19 cellular contexts compared by ENCODE assay signal in genomic region chr20:2858591-2858990, GRCh38. TPM values are rescaled to one million over a fixed set of nuclear protein-coding genes. Genes with fewer than 3 reads are reported as not detected.
"Had no signal": no experiment of that assay in that cellular context is flagged by ENCODE, and none has a peak within 500 bp of the region (broad histone marks: within the 10 kb centered on the region; RNA-seq: fewer than 3 reads in every experiment).

No MANE protein-coding gene starts in this region.

- DNase-seq: effector memory CD4-positive, alpha-beta T cell; kidney glomerular epithelial cell; naive thymus-derived CD4-positive, alpha-beta T cell; pancreas; small intestine; stimulated activated CD4-positive, alpha-beta T cell treated with anti-CD3 and anti-CD28 coated beads, Interleukin-12 subunit alpha, Interleukin-12 subunit beta, amount 100 ng/mL, for 4 hours; stimulated activated naive CD4-positive, alpha-beta T cell; stomach; transverse colon had no signal

- ATAC-seq: esophagus mucosa; naive thymus-derived CD4-positive, alpha-beta T cell had no signal

- H2AFZ ChIP-seq: hepatocyte had no signal

- H3K4me3 ChIP-seq: hepatocyte, pancreas, stomach, thoracic aorta, transverse colon had no signal

- H3K27me3 ChIP-seq: hepatocyte, pancreas, stomach, transverse colon had no signal

- H3K9me3 ChIP-seq: pancreas, stomach, thoracic aorta, transverse colon had no signal

- H3K27ac ChIP-seq: hepatocyte, pancreas, stomach, thoracic aorta, transverse colon had no signal

- H3K4me2 ChIP-seq: hepatocyte had no signal

- H3K4me1 ChIP-seq: pancreas, stomach, transverse colon had no signal

RNA-seq across cellular contexts. Expression of gene TMEM239, which starts 42.4 kb away (rescaled TPM):
- total RNA-seq: esophagus mucosa; hepatocyte; liver; lung microvascular endothelial cell; mononuclear cell; naive thymus-derived CD4-positive, alpha-beta T cell; pancreas; progenitor cell of endocrine pancreas; right cardiac atrium; thoracic aorta; transverse colon; ureter had no signal
- polyA plus RNA-seq: hepatocyte; liver; naive thymus-derived CD4-positive, alpha-beta T cell; neural cell; pancreas; right cardiac atrium; small intestine; stomach had no signal

RNA-seq across cellular contexts. Expression of gene C20orf141, which starts 43.8 kb away (rescaled TPM):
- total RNA-seq: esophagus mucosa; hepatocyte; liver; lung microvascular endothelial cell; mononuclear cell; naive thymus-derived CD4-positive, alpha-beta T cell; pancreas; progenitor cell of endocrine pancreas; right cardiac atrium; stomach; thoracic aorta; transverse colon; ureter had no signal
- polyA plus RNA-seq: hepatocyte; liver; naive thymus-derived CD4-positive, alpha-beta T cell; neural cell; right cardiac atrium; small intestine; stomach had no signal
